ENCODE assay signal across 8 cellular contexts in the genomic region with DNA sequence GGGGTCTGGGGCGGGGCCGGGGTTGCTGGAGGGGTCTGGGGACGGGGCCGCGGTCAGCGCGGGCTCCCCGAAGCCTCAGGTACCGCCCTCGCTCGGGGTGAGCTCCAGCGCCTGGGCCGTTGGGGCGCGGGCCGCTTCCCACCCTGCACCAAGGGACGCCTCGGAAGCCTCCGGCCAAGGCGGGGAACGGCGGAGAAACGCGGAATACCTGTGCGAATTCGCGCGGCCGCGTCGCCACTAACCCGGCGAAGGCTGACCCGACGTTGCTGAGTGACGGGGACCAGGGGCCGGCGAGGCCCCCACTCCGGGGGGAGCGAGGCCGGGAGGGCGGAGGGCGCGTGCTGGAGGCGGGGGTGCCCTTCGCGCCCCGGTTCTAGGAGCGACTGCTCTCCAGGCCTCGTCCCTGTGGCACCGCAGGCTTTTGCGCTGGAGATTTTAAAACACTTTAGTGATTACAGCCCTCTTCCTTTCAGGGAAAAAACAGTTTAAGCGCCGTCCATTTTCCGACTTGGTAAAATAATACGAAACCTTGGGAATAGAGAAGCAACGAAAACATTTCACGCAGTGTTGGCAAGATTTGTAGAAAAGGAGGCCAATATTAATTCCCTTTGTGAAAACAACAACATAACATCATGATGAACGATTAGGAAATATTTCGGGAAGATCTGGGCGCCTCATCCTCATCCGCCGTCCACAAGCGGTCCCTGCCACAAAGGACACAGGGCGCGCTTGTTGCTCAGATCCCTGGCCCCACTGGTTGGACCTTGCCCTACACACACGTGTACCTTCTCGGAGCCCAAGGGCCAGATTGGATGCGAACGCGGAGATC. TPM values are rescaled to one million over a fixed set of nuclear protein-coding genes. Genes with fewer than 3 reads are reported as not detected.
DNase-seq lines count a peak whose midpoint lies in the region; ATAC-seq and TF ChIP-seq lines count a peak whose summit lies in the region.

No MANE protein-coding gene starts in this region.

- TF ChIP-seq EP300 in Ishikawa (IDR thresholded peaks at IDR 0.05; ENCODE audit: borderline replicate concordance) (no peak), tibial nerve (IDR thresholded peaks at IDR 0.05) (no peak)

- TF ChIP-seq CTCF in brain (conservative IDR thresholded peaks at IDR 0.05) (no peak), liver (IDR thresholded peaks at IDR 0.05; ENCODE audit: low read depth, low read length, missing input control) (no peak), tibial nerve (IDR thresholded peaks at IDR 0.05) (no peak), PC-3 (conservative IDR thresholded peaks at IDR 0.05; ENCODE audit: low read depth, low read length) (no peak)

- peaks cover 50 to 57% of the 10 kb centered on the region in 2 donors for H3K27me3 Mint-ChIP-seq in CD8-positive, alpha-beta memory T cell
- peaks cover 29% of the 10 kb centered on the region for H3K27me3 Mint-ChIP-seq in brain

- no peaks in the 10 kb centered on the region for H4K20me1 ChIP-seq in PC-3 (ENCODE audit: low read length)

- H3K9me3 Mint-ChIP-seq in CD8-positive, alpha-beta memory T cell = peaks cover 4 to 17% (median 8%) of the 10 kb centered on the region in 5 donors
- peaks cover 18 to 26% (median 20%) of the 10 kb centered on the region in 5 experiments for H3K9me3 Mint-ChIP-seq in brain

- no peak for DNase-seq in CD8-positive, alpha-beta memory T cell
- DNase-seq in tibial nerve (ENCODE audit: low spot score in 2 of 2) (no peak), CD1c-positive myeloid dendritic cell (ENCODE audit: extremely low spot score) (no peak), PC-3 (no peak)

- H3K9ac ChIP-seq in liver (ENCODE audit: low read depth in 1 of 2, low read length in 2 of 2) = no peak overlapping the region
- no peak overlapping the region for H3K9ac ChIP-seq in PC-3 (ENCODE audit: low read length)

- H3K79me2 ChIP-seq in PC-3 (ENCODE audit: low read length) = no peaks in the 10 kb centered on the region

- H3K36me3 ChIP-seq in CD8-positive, alpha-beta memory T cell (ENCODE audit: insufficient read depth, low read length) = no peaks in the 10 kb centered on the region
- H3K36me3 ChIP-seq in liver (ENCODE audit: control insufficient read depth in 4 of 4, insufficient read depth in 3 of 4, low read depth in 1 of 4, low read length in 3 of 4) (no peaks in the 10 kb centered on the region), tibial nerve (no peaks in the 10 kb centered on the region), PC-3 (ENCODE audit: low read depth, low read length) (no peaks in the 10 kb centered on the region)

- CTCF ChIA-PET in CD8-positive, alpha-beta memory T cell (lab: Charles Lee) = no interaction called here
- CTCF ChIA-PET in PC-3 (lab: Charles Lee) = no interaction called here

- H3F3A ChIP-seq in PC-3 (ENCODE audit: low read length, unreplicated experiment) = no peaks in the 10 kb centered on the region

- H3K4me1 ChIP-seq in CD8-positive, alpha-beta memory T cell (ENCODE audit: insufficient read depth, low read length) = peaks cover 14% of the 10 kb centered on the region
- H3K4me1 ChIP-seq in liver (ENCODE audit: control insufficient read depth in 4 of 4, insufficient read depth in 4 of 4, low read length in 3 of 4) = peaks cover 13 to 25% (median 21%) of the 10 kb centered on the region in 4 donors
- peaks cover 0 to 31% (median 14%) of the 10 kb centered on the region in 4 donors for H3K4me1 ChIP-seq in tibial nerve
- H3K4me1 ChIP-seq in PC-3 (ENCODE audit: insufficient read depth, low read length) = peaks cover 4% of the 10 kb centered on the region

- peaks cover 0 to 11% (median 0%) of the 10 kb centered on the region in 3 donors for H3K36me3 Mint-ChIP-seq in CD8-positive, alpha-beta memory T cell
- H3K36me3 Mint-ChIP-seq in brain = peaks cover 4% of the 10 kb centered on the region

- H3K4me1 Mint-ChIP-seq in CD8-positive, alpha-beta memory T cell = peaks cover 11 to 16% (median 12%) of the 10 kb centered on the region in 3 donors
- H3K4me1 Mint-ChIP-seq in brain = peaks cover 37% of the 10 kb centered on the region

- H3K4me2 ChIP-seq in PC-3 (ENCODE audit: low read length) = no peak overlapping the region

- H3K27ac Mint-ChIP-seq in CD8-positive, alpha-beta memory T cell = peak overlapping the region in 3 of 8 donors; percentile 37 to 79 (median 70)
- peak overlapping the region in 2 of 5 experiments; percentile 58 to 86 for H3K27ac Mint-ChIP-seq in brain

- no peak overlapping the region for H3K4me3 ChIP-seq in CD8-positive, alpha-beta memory T cell (ENCODE audit: low read length)
- H3K4me3 ChIP-seq in liver (ENCODE audit: low read depth in 1 of 3, low read length in 3 of 3) (peak overlapping the region in 2 of 3 donors; percentile 17 to 58), tibial nerve (peak overlapping the region; percentile 33 to 66 (median 44)), PC-3 (ENCODE audit: low read length) (no peak overlapping the region)

- intact Hi-C loops in PC-3 (cut with micrococcal nuclease) = no loop called here

- POLR2A ChIA-PET in CD8-positive, alpha-beta memory T cell (lab: Charles Lee) = no interaction called here
- POLR2A ChIA-PET in PC-3 (lab: Charles Lee; ENCODE audit: unreplicated experiment) = no interaction called here

- peak overlapping the region; percentile 58 to 75 (median 69) for H3K4me3 Mint-ChIP-seq in CD8-positive, alpha-beta memory T cell
- peak overlapping the region; percentile 79 to 87 (median 83) for H3K4me3 Mint-ChIP-seq in brain

- H2AFZ ChIP-seq in PC-3 (ENCODE audit: low read length) = no peak overlapping the region

- H3K9me3 ChIP-seq in CD8-positive, alpha-beta memory T cell (ENCODE audit: low read length) = no peaks in the 10 kb centered on the region
- peaks cover 0 to 2% (median 0%) of the 10 kb centered on the region in 4 donors for H3K9me3 ChIP-seq in liver (ENCODE audit: control insufficient read depth in 4 of 4, low read length in 3 of 4)
- H3K9me3 ChIP-seq in tibial nerve = no peaks in the 10 kb centered on the region
- no peaks in the 10 kb centered on the region for H3K9me3 ChIP-seq in PC-3 (ENCODE audit: low read length)

- peaks cover 48% of the 10 kb centered on the region for H3K27me3 ChIP-seq in CD8-positive, alpha-beta memory T cell (ENCODE audit: insufficient read depth, low read length, poor library complexity, severe bottlenecking)
- H3K27me3 ChIP-seq in liver (ENCODE audit: control insufficient read depth in 4 of 4, insufficient read depth in 4 of 4, low read length in 3 of 4) (peaks cover 0 to 19% (median 6%) of the 10 kb centered on the region in 4 donors), tibial nerve (peaks cover 0 to 79% of the 10 kb centered on the region in 2 donors), PC-3 (ENCODE audit: low read length) (peaks cover 11% of the 10 kb centered on the region)

- ATAC-seq in HG02981 (IDR thresholded peaks at IDR 0.05; ENCODE audit: unreplicated experiment) = no peak
- no peak for ATAC-seq in PC-3

- WGBS in liver = 4% methylated on average over 71 of the region's 71 CpGs
- WGBS in tibial nerve, 2 donors = 3 to 4% methylated on average over 49 to 56 of the region's 71 CpGs

- H3K9me2 ChIP-seq in PC-3 (replicated peaks; ENCODE audit: low read length) = no peaks in the 10 kb centered on the region

- BruUV-seq in PC-3 (replicated peaks; lab: Mats Ljungman, UMichigan) = no TSS peak

- H3K27ac ChIP-seq in CD8-positive, alpha-beta memory T cell (ENCODE audit: low read depth, low read length) = no peak overlapping the region
- H3K27ac ChIP-seq in liver (ENCODE audit: low read depth in 1 of 2, low read length in 2 of 2) (no peak overlapping the region), tibial nerve (no peak overlapping the region), PC-3 (ENCODE audit: low read length) (no peak overlapping the region)

- no peak for TF ChIP-seq POLR2A in tibial nerve (IDR thresholded peaks at IDR 0.05)

- TF ChIP-seq RAD21 in Ishikawa (IDR thresholded peaks at IDR 0.05; ENCODE audit: low read depth) = no peak
- no peak for TF ChIP-seq RAD21 in liver (IDR thresholded peaks at IDR 0.05)

TF ChIP-seq in liver, 16 proteins besides CTCF, POLR2A, EP300 and RAD21 (continues in another document):
- peak; percentile 80 to 86 for TF ChIP-seq HNF4A (conservative IDR thresholded peaks at IDR 0.05)
- TF ChIP-seq, protein P1, sequence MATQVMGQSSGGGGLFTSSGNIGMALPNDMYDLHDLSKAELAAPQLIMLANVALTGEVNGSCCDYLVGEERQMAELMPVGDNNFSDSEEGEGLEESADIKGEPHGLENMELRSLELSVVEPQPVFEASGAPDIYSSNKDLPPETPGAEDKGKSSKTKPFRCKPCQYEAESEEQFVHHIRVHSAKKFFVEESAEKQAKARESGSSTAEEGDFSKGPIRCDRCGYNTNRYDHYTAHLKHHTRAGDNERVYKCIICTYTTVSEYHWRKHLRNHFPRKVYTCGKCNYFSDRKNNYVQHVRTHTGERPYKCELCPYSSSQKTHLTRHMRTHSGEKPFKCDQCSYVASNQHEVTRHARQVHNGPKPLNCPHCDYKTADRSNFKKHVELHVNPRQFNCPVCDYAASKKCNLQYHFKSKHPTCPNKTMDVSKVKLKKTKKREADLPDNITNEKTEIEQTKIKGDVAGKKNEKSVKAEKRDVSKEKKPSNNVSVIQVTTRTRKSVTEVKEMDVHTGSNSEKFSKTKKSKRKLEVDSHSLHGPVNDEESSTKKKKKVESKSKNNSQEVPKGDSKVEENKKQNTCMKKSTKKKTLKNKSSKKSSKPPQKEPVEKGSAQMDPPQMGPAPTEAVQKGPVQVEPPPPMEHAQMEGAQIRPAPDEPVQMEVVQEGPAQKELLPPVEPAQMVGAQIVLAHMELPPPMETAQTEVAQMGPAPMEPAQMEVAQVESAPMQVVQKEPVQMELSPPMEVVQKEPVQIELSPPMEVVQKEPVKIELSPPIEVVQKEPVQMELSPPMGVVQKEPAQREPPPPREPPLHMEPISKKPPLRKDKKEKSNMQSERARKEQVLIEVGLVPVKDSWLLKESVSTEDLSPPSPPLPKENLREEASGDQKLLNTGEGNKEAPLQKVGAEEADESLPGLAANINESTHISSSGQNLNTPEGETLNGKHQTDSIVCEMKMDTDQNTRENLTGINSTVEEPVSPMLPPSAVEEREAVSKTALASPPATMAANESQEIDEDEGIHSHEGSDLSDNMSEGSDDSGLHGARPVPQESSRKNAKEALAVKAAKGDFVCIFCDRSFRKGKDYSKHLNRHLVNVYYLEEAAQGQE (IDR thresholded peaks at IDR 0.05) = peak; percentile 73
- peak in 1 of 2 donors; percentile 21 for TF ChIP-seq RXRA (IDR thresholded peaks at IDR 0.05)
- TF ChIP-seq GABPA (IDR thresholded peaks at IDR 0.05 in 1 of 2, conservative IDR thresholded peaks at IDR 0.05 in 1 of 2) = no peak
- TF ChIP-seq NR2F2 (IDR thresholded peaks at IDR 0.05) = no peak
- TF ChIP-seq JUND (IDR thresholded peaks at IDR 0.05) = no peak
- no peak for TF ChIP-seq FOXA1 (IDR thresholded peaks at IDR 0.05)

RNA-seq across cellular contexts. Expression of gene GNG4, which starts 1.0 kb away (rescaled TPM):
- total RNA-seq in CD8-positive, alpha-beta memory T cell = 1 to 10 TPM; 5.2 to 5.6 TPM
- polyA plus RNA-seq in CD8-positive, alpha-beta memory T cell = not detected
- 280 TPM for polyA plus RNA-seq in brain (ENCODE audit: insufficient read depth, low read depth, low replicate concordance)
- total RNA-seq in liver = under 1 TPM in 1 of 2 donors, not detected in 1; 0.65 TPM
- polyA plus RNA-seq in liver = not detected
- 1 to 10 TPM in 1 of 4 donors, under 1 TPM in 2, not detected in 1; 0.42 to 6.3 (median 0.98) TPM for total RNA-seq in tibial nerve
- 0.40 and 0.80 TPM in 2 replicates for total RNA-seq in PC-3 (2014; rRNA removed)

Comparison
In these comparisons a context has a peak if more than half of its experiments do, and no peak if none do; other contexts are left out.
1. H3K4me3 ChIP-seq: peak in liver (2 of 3) and tibial nerve (4 of 4); none in CD8-positive, alpha-beta memory T cell (single experiment) and PC-3 (single experiment).